Comparison of ENCODE assay signal across 8 cellular contexts in the genomic region with DNA sequence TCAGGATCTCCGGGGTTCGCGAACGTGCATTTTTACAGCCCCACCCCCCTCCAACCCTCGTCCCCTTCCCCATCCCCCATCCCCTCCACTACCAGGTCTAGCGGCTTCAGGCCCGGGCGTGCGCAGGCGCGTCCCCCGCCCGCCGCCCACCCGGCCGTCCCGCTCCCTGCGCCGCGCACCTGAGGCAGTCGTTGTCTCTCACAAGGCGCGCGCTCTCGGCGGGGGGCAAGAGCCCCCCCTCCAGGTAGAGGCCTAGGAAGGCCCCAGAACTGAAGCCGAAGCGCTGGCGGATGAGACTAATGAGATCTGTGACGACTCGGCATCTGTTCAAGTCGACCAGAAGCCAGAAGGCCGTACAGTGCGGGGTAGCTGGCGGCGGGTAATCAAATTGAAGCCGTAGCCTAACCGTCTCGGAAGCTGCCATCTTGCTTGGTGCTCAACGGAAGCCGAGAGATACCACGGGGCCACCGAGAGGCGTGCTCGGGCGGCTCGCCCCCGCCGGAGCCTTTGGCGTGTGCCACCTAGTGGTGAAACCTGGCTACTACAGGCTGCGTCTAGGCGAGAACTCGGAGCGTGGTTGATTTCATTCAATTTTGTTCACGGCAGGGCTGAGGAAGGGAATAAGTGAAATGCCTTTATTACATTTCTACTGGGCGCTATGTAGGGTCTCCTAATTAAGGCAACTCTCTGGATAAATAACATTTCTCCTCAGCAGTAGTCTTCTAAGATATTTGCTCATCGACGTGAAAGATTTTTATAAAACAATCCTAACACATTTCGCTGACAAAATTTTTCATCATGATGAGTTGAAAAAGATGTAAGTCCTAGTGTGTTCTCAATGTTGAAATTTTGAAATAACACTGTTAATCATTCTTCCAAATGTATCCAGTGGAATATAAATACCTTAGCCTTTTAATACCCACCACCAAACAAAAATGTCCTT. TPM values are rescaled to one million over a fixed set of nuclear protein-coding genes. Genes with fewer than 3 reads are reported as not detected.
DNase-seq lines count a peak whose midpoint lies in the region; ATAC-seq and TF ChIP-seq lines count a peak whose summit lies in the region.

A gene with protein sequence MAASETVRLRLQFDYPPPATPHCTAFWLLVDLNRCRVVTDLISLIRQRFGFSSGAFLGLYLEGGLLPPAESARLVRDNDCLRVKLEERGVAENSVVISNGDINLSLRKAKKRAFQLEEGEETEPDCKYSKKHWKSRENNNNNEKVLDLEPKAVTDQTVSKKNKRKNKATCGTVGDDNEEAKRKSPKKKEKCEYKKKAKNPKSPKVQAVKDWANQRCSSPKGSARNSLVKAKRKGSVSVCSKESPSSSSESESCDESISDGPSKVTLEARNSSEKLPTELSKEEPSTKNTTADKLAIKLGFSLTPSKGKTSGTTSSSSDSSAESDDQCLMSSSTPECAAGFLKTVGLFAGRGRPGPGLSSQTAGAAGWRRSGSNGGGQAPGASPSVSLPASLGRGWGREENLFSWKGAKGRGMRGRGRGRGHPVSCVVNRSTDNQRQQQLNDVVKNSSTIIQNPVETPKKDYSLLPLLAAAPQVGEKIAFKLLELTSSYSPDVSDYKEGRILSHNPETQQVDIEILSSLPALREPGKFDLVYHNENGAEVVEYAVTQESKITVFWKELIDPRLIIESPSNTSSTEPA (minus strand): TSS at position 455 of the 943 bp plus-strand sequence. CDS start 31 bp downstream, at position 424.

- H3K9me3 ChIP-seq in SK-N-MC (ENCODE audit: low read depth, low read length) (no peaks in the 10 kb centered on the region), thyroid gland (no peaks in the 10 kb centered on the region)

- peak within 1 kb of the TSS; percentile 78 for H3K4me3 Mint-ChIP-seq in osteocyte (ENCODE audit: unreplicated experiment)

- H3K36me3 ChIP-seq in SK-N-MC (ENCODE audit: insufficient read depth, low read length): no peaks in the 10 kb centered on the region
- H3K36me3 ChIP-seq in thyroid gland: no peaks in the 10 kb centered on the region

- H3K4me3 ChIP-seq in NB4 (ENCODE audit: low read depth, low read length) (peak within 1 kb of the TSS; percentile 81), SK-N-MC (peak within 1 kb of the TSS; percentile 99), thyroid gland (replicated peaks in 1 of 3) (peak within 1 kb of the TSS; percentile 91 to 99 (median 91))

- TF ChIP-seq POLR2A in NB4 (IDR thresholded peaks at IDR 0.05; ENCODE audit: extremely low read depth, insufficient read length) (peak; percentile 61), thyroid gland (IDR thresholded peaks at IDR 0.05) (peak in 1 of 2 donors; percentile 58)

- no peaks in the 10 kb centered on the region for H3K27me3 ChIP-seq in thyroid gland

- no peaks in the 10 kb centered on the region for H3K36me3 Mint-ChIP-seq in osteocyte (ENCODE audit: unreplicated experiment)

- DNase-seq in GM10266 (ENCODE audit: extremely low spot score): peak; percentile 94
- DNase-seq in NB4 (ENCODE audit: low read depth): peak; percentile 94
- DNase-seq in SK-N-MC (ENCODE audit: low read depth, low spot score): peak; percentile 69
- peak; percentile 92 for DNase-seq in activated naive CD4-positive, alpha-beta T cell treated with anti-CD3 and anti-CD28 coated beads, Interleukin-2, amount 50 U/mL, for 16 hours
- DNase-seq in glomerular endothelial cell (ENCODE audit: extremely low read depth, low read depth, low spot score): peak; percentile 65
- peak; percentile 97 for DNase-seq in osteocyte (ENCODE audit: extremely low spot score, unreplicated experiment)
- DNase-seq in thyroid gland: peak; percentile 92 to 93

- H3K9me3 Mint-ChIP-seq in osteocyte (ENCODE audit: unreplicated experiment): no peaks in the 10 kb centered on the region

- intact Hi-C loops in thyroid gland (cut with DNase I): no loop called here

- peak within 1 kb of the TSS; percentile 96 for H3K27ac ChIP-seq in SK-N-MC
- peak within 1 kb of the TSS; percentile 91 to 92 (median 92) for H3K27ac ChIP-seq in thyroid gland

- TF ChIP-seq CTCF in GM10266 (IDR thresholded peaks at IDR 0.05; ENCODE audit: control insufficient read depth, insufficient read depth, low read depth, missing control alignments): peak; percentile 97
- TF ChIP-seq CTCF in NB4 (IDR thresholded peaks at IDR 0.05; ENCODE audit: low read depth, low read length): peak; percentile 94
- TF ChIP-seq CTCF in osteocyte (IDR thresholded peaks at IDR 0.05): peak; percentile 99
- peak; percentile 96 to 100 (median 98) for TF ChIP-seq CTCF in thyroid gland (IDR thresholded peaks at IDR 0.05)

- peaks cover 11 to 16% of the 10 kb centered on the region in 2 donors for H3K4me1 ChIP-seq in thyroid gland

- peak within 1 kb of the TSS; percentile 86 for H3K27ac Mint-ChIP-seq in osteocyte (ENCODE audit: unreplicated experiment)

- ATAC-seq in HG02571 (IDR thresholded peaks at IDR 0.05; ENCODE audit: unreplicated experiment): peak; percentile 93

- WGBS in thyroid gland, 2 donors: 8 to 16% methylated on average over 16 to 30 of the region's 59 CpGs

- H3K9ac ChIP-seq in SK-N-MC (ENCODE audit: insufficient read length): peak within 1 kb of the TSS; percentile 99

- H3K4me1 Mint-ChIP-seq in osteocyte (ENCODE audit: unreplicated experiment): peaks cover 16% of the 10 kb centered on the region

- no peaks in the 10 kb centered on the region for H3K27me3 Mint-ChIP-seq in osteocyte (ENCODE audit: unreplicated experiment)

RNA-seq across cellular contexts. Expression of the gene that starts here (rescaled TPM):
- total RNA-seq in glomerular endothelial cell: 12.3 and 15.3 TPM in 2 replicates
- 14.9 and 15.2 TPM in 2 replicates for total RNA-seq in osteocyte
- 10 to 100 TPM; 13.2 to 18.3 (median 17.5) TPM for total RNA-seq in thyroid gland

Comparison
In these comparisons a context has a peak if more than half of its experiments do, and no peak if none do; other contexts are left out.
1. Peak in every context shown above with its lines: DNase-seq, ATAC-seq, H3K4me3 ChIP-seq and H3K27ac ChIP-seq.